9 cellular contexts compared by ENCODE assay signal in the genomic region with DNA sequence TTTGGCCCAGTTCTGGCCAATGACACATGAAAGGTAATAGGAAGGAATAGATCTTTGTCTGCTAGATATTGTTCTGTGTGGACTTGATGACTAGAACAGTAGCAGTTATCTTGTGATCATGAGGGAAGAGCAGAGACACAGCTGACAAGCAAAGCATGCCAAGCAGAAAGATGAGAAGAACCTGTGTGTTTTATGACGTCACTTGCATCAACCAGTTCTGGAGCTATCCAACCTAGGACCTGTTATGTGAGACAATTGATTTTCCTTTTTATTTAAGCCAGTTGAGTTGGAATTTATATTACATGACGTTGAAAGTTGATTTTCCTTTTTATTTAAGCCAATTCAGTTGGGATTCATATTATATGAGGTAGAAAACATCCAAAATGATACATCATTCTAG.
"Had no signal": no experiment of that assay in that cellular context is flagged by ENCODE, and none has a peak within 500 bp of the region (broad histone marks: within the 10 kb centered on the region; RNA-seq: fewer than 3 reads in every experiment).

No MANE protein-coding gene starts in this region.

- H3K4me3 Mint-ChIP-seq: GM23338, H9, HFFc6, IgD-negative memory B cell had no signal

- H2AFZ ChIP-seq: GM23338 had no signal

- H3K4me2 ChIP-seq: GM23338 had no signal

- FAIRE-seq: H1, H54 had no signal

- H3K9me3 Mint-ChIP-seq: GM23338, H9, HFFc6, IgD-negative memory B cell had no signal

- H3K27ac ChIP-seq: HL-60 had no signal

- H3K27ac Mint-ChIP-seq: GM23338, H9, HFFc6, IgD-negative memory B cell had no signal

- DNase-seq: H9, HCEC 1CT, HFFc6, KG1 had no signal

- H3K4me3 ChIP-seq: GM23338 had no signal

- H3K36me3 Mint-ChIP-seq: IgD-negative memory B cell had no signal

- ATAC-seq: GM23338 had no signal

- H3K4me1 Mint-ChIP-seq: IgD-negative memory B cell had no signal
